ENCODE assay signal across 7 cellular contexts in the genomic region with DNA sequence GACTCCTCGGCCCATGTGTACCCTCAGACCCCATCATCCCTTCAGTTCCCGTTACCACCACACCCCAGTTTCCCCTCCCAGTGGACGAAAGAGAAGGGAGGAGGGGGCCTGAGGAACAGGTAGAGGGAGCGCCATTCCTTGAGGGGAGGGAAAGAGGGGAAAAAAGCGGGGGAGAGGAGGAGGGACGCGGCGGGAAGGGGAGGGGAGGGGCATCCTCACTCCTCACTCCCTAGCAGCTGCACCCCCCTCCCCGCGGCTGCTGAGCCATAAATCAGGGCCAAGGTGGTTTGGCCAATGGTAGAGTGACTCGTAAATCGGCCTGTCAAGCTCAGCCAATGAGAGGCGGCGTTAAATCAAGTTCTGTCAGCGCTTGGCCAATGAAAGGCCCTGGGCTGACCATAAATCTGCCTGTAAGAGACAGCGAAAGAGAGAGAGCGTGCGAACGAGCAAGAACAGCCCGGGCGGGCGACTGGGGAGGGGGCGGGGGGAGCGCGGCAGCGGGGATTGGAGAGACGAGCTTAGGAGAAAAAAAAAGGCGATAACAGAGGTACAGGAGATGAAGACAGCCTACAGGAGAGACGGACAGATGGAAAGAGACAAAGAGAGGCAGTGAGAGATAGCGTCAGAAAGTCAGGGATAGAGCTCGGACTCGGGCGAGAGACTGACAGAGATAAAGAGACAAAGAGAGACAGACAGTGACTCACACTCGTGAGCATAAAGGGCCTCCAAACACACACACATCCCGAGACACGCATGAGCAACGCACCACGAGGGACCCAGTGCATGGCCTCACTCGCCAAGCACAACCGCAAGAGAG. TPM values are rescaled to one million over a fixed set of nuclear protein-coding genes. Genes with fewer than 3 reads are reported as not detected.
A peak's percentile ranks its signal among the peaks of the same experiment; 100 is the strongest.
DNase-seq lines count a peak whose midpoint lies in the region; ATAC-seq, FAIRE-seq and TF ChIP-seq lines count a peak whose summit lies in the region.

No MANE protein-coding gene starts in this region.

- H3K27ac Mint-ChIP-seq in T-helper 2 cell treated with Interferon-gamma antibody and Interleukin-4, amounts not matched to agents 5 μg/mL and 100 μg/mL, for 36 hours, result no peak overlapping the region
- H3K27ac Mint-ChIP-seq in astrocyte (ENCODE audit: unreplicated experiment), result no peak overlapping the region

- ATAC-seq in GM18505 (IDR thresholded peaks at IDR 0.05; ENCODE audit: unreplicated experiment) (peak; percentile 96), HG02970 (IDR thresholded peaks at IDR 0.05; ENCODE audit: low FRiP score, unreplicated experiment) (peak; percentile 96)

- H3K4me1 Mint-ChIP-seq in T-helper 2 cell treated with Interferon-gamma antibody and Interleukin-4, amounts not matched to agents 5 μg/mL and 100 μg/mL, for 36 hours (ENCODE audit: low read depth), result peaks cover 18% of the 10 kb centered on the region
- H3K4me1 Mint-ChIP-seq in astrocyte (ENCODE audit: low read depth, unreplicated experiment), result peaks cover 18% of the 10 kb centered on the region

- FAIRE-seq in astrocyte (lab: Jason Lieb, UNC), result peak; percentile 13

- H3K27ac ChIP-seq in astrocyte (ENCODE audit: low read depth, low read length), result peak overlapping the region; percentile 97

- H3K27me3 Mint-ChIP-seq in T-helper 2 cell treated with Interferon-gamma antibody and Interleukin-4, amounts not matched to agents 5 μg/mL and 100 μg/mL, for 36 hours (ENCODE audit: low read depth), result no peaks in the 10 kb centered on the region
- peaks cover 6% of the 10 kb centered on the region for H3K27me3 Mint-ChIP-seq in astrocyte (ENCODE audit: low read depth, unreplicated experiment)

- H3K4me3 Mint-ChIP-seq in T-helper 2 cell treated with Interferon-gamma antibody and Interleukin-4, amounts not matched to agents 5 μg/mL and 100 μg/mL, for 36 hours, result no peak overlapping the region
- H3K4me3 Mint-ChIP-seq in astrocyte (ENCODE audit: unreplicated experiment), result no peak overlapping the region

- H3K9ac ChIP-seq in astrocyte (ENCODE audit: low read length), result peak overlapping the region; percentile 100

- H3K36me3 Mint-ChIP-seq in T-helper 2 cell treated with Interferon-gamma antibody and Interleukin-4, amounts not matched to agents 5 μg/mL and 100 μg/mL, for 36 hours (ENCODE audit: low read depth), result no peaks in the 10 kb centered on the region
- H3K36me3 Mint-ChIP-seq in astrocyte (ENCODE audit: low read depth, unreplicated experiment), result no peaks in the 10 kb centered on the region

- H3K9me3 Mint-ChIP-seq in T-helper 2 cell treated with Interferon-gamma antibody and Interleukin-4, amounts not matched to agents 5 μg/mL and 100 μg/mL, for 36 hours, result no peaks in the 10 kb centered on the region
- H3K9me3 Mint-ChIP-seq in astrocyte (ENCODE audit: unreplicated experiment), result no peaks in the 10 kb centered on the region

- no peak for TF ChIP-seq CTCF in astrocyte (IDR thresholded peaks at IDR 0.05; ENCODE audit: insufficient read depth, low read depth, low read length)

- no peaks in the 10 kb centered on the region for H3K36me3 ChIP-seq in astrocyte (ENCODE audit: insufficient read depth, low read length)

- H3K4me3 ChIP-seq in astrocyte (ENCODE audit: insufficient read depth, low read depth, low read length), result peak overlapping the region; percentile 71

- H3K9me3 ChIP-seq in astrocyte (ENCODE audit: insufficient read depth, low read depth, low read length), result no peaks in the 10 kb centered on the region

- peak overlapping the region; percentile 100 for H3K4me2 ChIP-seq in astrocyte (ENCODE audit: low read length)

- H2AFZ ChIP-seq in astrocyte (ENCODE audit: low read depth, low read length), result peak overlapping the region; percentile 92

- H3K79me2 ChIP-seq in astrocyte (ENCODE audit: insufficient read depth, low read length), result no peaks in the 10 kb centered on the region

- peaks cover 30% of the 10 kb centered on the region for H3K4me1 ChIP-seq in astrocyte (ENCODE audit: insufficient read depth, low read length)

- H4K20me1 ChIP-seq in astrocyte (ENCODE audit: insufficient read depth, low read length), result no peaks in the 10 kb centered on the region

- TF ChIP-seq POLR2A in GM18505 (IDR thresholded peaks at IDR 0.05; ENCODE audit: borderline replicate concordance, extremely low read depth, insufficient read depth, insufficient read length), result no peak

- no peaks in the 10 kb centered on the region for H3K27me3 ChIP-seq in astrocyte (ENCODE audit: insufficient read depth, low read length)

- DNase-seq in NCI-H187 treated with DMSO at 0.1 percent for 48 hours (lab: John Stamatoyannopoulos, UW), result peak; percentile 97
- peak; percentile 94 for DNase-seq in T-helper 2 cell treated with Interferon-gamma antibody and Interleukin-4, amounts not matched to agents 5 μg/mL and 100 μg/mL, for 36 hours (ENCODE audit: low spot score)
- peak; percentile 100 for DNase-seq in astrocyte (ENCODE audit: low read depth)
- peak; percentile 98 to 99 for DNase-seq in hippocampal formation (lab: John Stamatoyannopoulos, UW)
- peak; percentile 91 for DNase-seq in retina

RNA-seq across cellular contexts. Expression of a gene that starts 5.1 kb away (rescaled TPM):
- not detected in 2 replicates for total RNA-seq in astrocyte

RNA-seq across cellular contexts. Expression of a gene that starts 25.4 kb away (rescaled TPM):
- total RNA-seq in astrocyte, result 23.0 and 24.4 TPM in 2 replicates

RNA-seq across cellular contexts. Expression of a gene that starts 34.2 kb away (rescaled TPM):
- total RNA-seq in astrocyte, result 134 and 136 TPM in 2 replicates

RNA-seq across cellular contexts. Expression of a gene that starts 58.3 kb away (rescaled TPM):
- 0.29 and 0.41 TPM in 2 replicates for total RNA-seq in astrocyte

RNA-seq across cellular contexts. Expression of a gene that starts 59.9 kb away (rescaled TPM):
- 317 and 382 TPM in 2 replicates for total RNA-seq in astrocyte

Comparison
In these comparisons a context has a peak if more than half of its experiments do, and no peak if none do; other contexts are left out.
1. Peak in every context shown above with its lines: DNase-seq, ATAC-seq, H3K4me3 ChIP-seq and H3K27ac ChIP-seq.